In genomic region chr10:93600861-93601773, GRCh38 we compare ENCODE assay signal across 11 cellular contexts. TPM values are rescaled to one million over a fixed set of nuclear protein-coding genes. Genes with fewer than 3 reads are reported as not detected.
DNase-seq lines count a peak whose midpoint lies in the region; ATAC-seq and TF ChIP-seq lines count a peak whose summit lies in the region.
"Had no signal": no experiment of that assay in that cellular context is flagged by ENCODE, and none has a peak within 500 bp of the region (broad histone marks: within the 10 kb centered on the region; RNA-seq: fewer than 3 reads in every experiment).

Gene RBP4 (minus strand): TSS chr10:93601235. CDS start chr10:93601028, 207 bp downstream.

- H3K27me3 ChIP-seq in BJ (ENCODE audit: control insufficient read depth, insufficient read depth, low read length) (peaks cover 14% of the 10 kb centered on the region), Panc1 (ENCODE audit: control insufficient read depth, insufficient read depth, low read length) (peaks cover 32% of the 10 kb centered on the region), neuron (ENCODE audit: insufficient read depth, low read length) (peaks cover 63% of the 10 kb centered on the region)
- no peaks in the 10 kb centered on the region for H3K27me3 ChIP-seq in CD8-positive, alpha-beta T cell (ENCODE audit: insufficient read depth, low read length)

- intact Hi-C loops in Panc1 (cut with micrococcal nuclease; ENCODE audit: unreplicated experiment), result no loop called here
- intact Hi-C loops in CD8-positive, alpha-beta T cell (cut with DNase I, micrococcal nuclease), result no loop called here

- no peaks in the 10 kb centered on the region for H3K9me3 ChIP-seq in Panc1 (ENCODE audit: control insufficient read depth, insufficient read depth, low read depth, low read length)
- H3K9me3 ChIP-seq in neuron (ENCODE audit: low read length), result peaks cover 3% of the 10 kb centered on the region
- no peaks in the 10 kb centered on the region for H3K9me3 ChIP-seq in CD8-positive, alpha-beta T cell (ENCODE audit: low read length)

- no peak within 1 kb of the TSS for H3K4me3 Mint-ChIP-seq in CD8-positive, alpha-beta T cell

- TF ChIP-seq CTCF in BJ (IDR thresholded peaks at IDR 0.05; ENCODE audit: insufficient read depth, low read depth, low read length) (no peak), Panc1 (IDR thresholded peaks at IDR 0.05) (no peak), fibroblast of villous mesenchyme (IDR thresholded peaks at IDR 0.05; ENCODE audit: insufficient read depth, low read depth, low read length) (no peak)
- no peak for TF ChIP-seq CTCF in CD8-positive, alpha-beta T cell (IDR thresholded peaks at IDR 0.05)

- H3K4me1 Mint-ChIP-seq in CD8-positive, alpha-beta T cell (ENCODE audit: low read depth), result no peaks in the 10 kb centered on the region

- POLR2A ChIA-PET in BJ (lab: Charles Lee), result no interaction called here
- POLR2A ChIA-PET in Panc1 (lab: Charles Lee), result no interaction called here
- POLR2A ChIA-PET in HEK293T (lab: Yijun Ruan, JAX), result no interaction called here
- POLR2A ChIA-PET in CD8-positive, alpha-beta T cell (lab: Charles Lee), result no interaction called here

- no TSS peak for BruUV-seq in Panc1 (replicated peaks; lab: Mats Ljungman, UMichigan)

- peak; percentile 83 for ATAC-seq in Panc1
- no peak for ATAC-seq in CD8-positive, alpha-beta T cell

- H3K36me3 ChIP-seq in BJ (ENCODE audit: control insufficient read depth, insufficient read depth, low read length), result no peaks in the 10 kb centered on the region
- no peaks in the 10 kb centered on the region for H3K36me3 ChIP-seq in Panc1 (ENCODE audit: control insufficient read depth, insufficient read depth, low read length)
- H3K36me3 ChIP-seq in neuron (ENCODE audit: insufficient read depth, low read length), result no peaks in the 10 kb centered on the region
- H3K36me3 ChIP-seq in CD8-positive, alpha-beta T cell (ENCODE audit: insufficient read depth, low read length), result no peaks in the 10 kb centered on the region

- H3K27ac ChIP-seq in Panc1 (ENCODE audit: low read length), result no peak within 1 kb of the TSS
- H3K27ac ChIP-seq in CD8-positive, alpha-beta T cell (ENCODE audit: low read depth, low read length), result no peak within 1 kb of the TSS

- no peak within 1 kb of the TSS for H2AFZ ChIP-seq in neuron (ENCODE audit: low read depth, low read length)

- DNase-seq in BJ (ENCODE audit: low read depth) (no peak), Panc1 (ENCODE audit: low read depth, low spot score) (no peak), fibroblast of villous mesenchyme (ENCODE audit: low read depth) (peak; percentile 41), HEK293T (ENCODE audit: extremely low spot score) (no peak), NCI-H1694 (lab: John Stamatoyannopoulos, UW) (no peak), occipital lobe (lab: John Stamatoyannopoulos, UW) (no peak)
- no peak for DNase-seq in CD8-positive, alpha-beta T cell

- CTCF ChIA-PET in BJ (lab: Yijun Ruan, JAX) (no interaction called here), Panc1 (lab: Charles Lee) (interaction anchor here (0.6 kb wide), 1 partner anchor 14 kb away, joined by 3 read pairs; no protein-coding TSS in a partner anchor), HEK293T (lab: Yijun Ruan, JAX) (no interaction called here)
- CTCF ChIA-PET in CD8-positive, alpha-beta T cell (lab: Charles Lee), result no interaction called here

- no peaks in the 10 kb centered on the region for H3K36me3 Mint-ChIP-seq in CD8-positive, alpha-beta T cell
- H3K36me3 Mint-ChIP-seq: IgD-negative memory B cell had no signal

- in situ Hi-C loops in Panc1 (cut with HindIII; ENCODE audit: low pct_unique_long_range_greater_than_20kb, low sequenced_read_pairs), result no loop called here

- H3K4me1 ChIP-seq in Panc1 (ENCODE audit: control insufficient read depth, insufficient read depth, low read length) (no peaks in the 10 kb centered on the region), neuron (ENCODE audit: insufficient read depth, low read length) (peaks cover 3% of the 10 kb centered on the region)
- H3K4me1 ChIP-seq in CD8-positive, alpha-beta T cell (ENCODE audit: insufficient read depth, low read length), result no peaks in the 10 kb centered on the region

- peaks cover 31% of the 10 kb centered on the region for H3K27me3 Mint-ChIP-seq in CD8-positive, alpha-beta T cell (ENCODE audit: low read depth)

- H3K4me3 ChIP-seq in BJ (ENCODE audit: low read depth, low read length) (peak within 1 kb of the TSS; percentile 13; the same call in 1 of the 2 replicates), Panc1 (ENCODE audit: low read depth in 2 of 2, low read length in 2 of 2) (peak within 1 kb of the TSS; percentile 39 to 53), fibroblast of villous mesenchyme (ENCODE audit: low read depth, low read length) (peak within 1 kb of the TSS; percentile 18), neuron (ENCODE audit: low read length) (peak within 1 kb of the TSS; percentile 15)
- H3K4me3 ChIP-seq in CD8-positive, alpha-beta T cell (ENCODE audit: low read depth, low read length), result no peak within 1 kb of the TSS

- H3K27ac Mint-ChIP-seq in CD8-positive, alpha-beta T cell, result no peak within 1 kb of the TSS
- H3K27ac Mint-ChIP-seq: IgD-negative memory B cell had no signal

- H3K9me3 Mint-ChIP-seq in CD8-positive, alpha-beta T cell, result no peaks in the 10 kb centered on the region
- H3K9me3 Mint-ChIP-seq: IgD-negative memory B cell had no signal

TF ChIP-seq in HEK293T, 16 proteins besides CTCF, POLR2A, EP300 and RAD21:
- no peak for TF ChIP-seq L3MBTL2 (conservative IDR thresholded peaks at IDR 0.05)
- TF ChIP-seq FOXK2 (IDR thresholded peaks at IDR 0.05), result no peak
- TF ChIP-seq LEF1 (IDR thresholded peaks at IDR 0.05; ENCODE audit: borderline replicate concordance), result no peak
- TF ChIP-seq ELF4 (IDR thresholded peaks at IDR 0.05), result no peak
- TF ChIP-seq ARNT (IDR thresholded peaks at IDR 0.05), result no peak
- no peak for TF ChIP-seq FOXA1 (IDR thresholded peaks at IDR 0.05)

RNA-seq across cellular contexts. Expression of gene RBP4, which starts in this region (rescaled TPM):
- 0.22 and 0.26 TPM in 2 replicates for polyA plus RNA-seq in BJ (2011; rRNA removed)
- polyA minus RNA-seq in BJ (2011; rRNA and poly(A)+ RNA removed), result 0.31 TPM in 1 of 2 replicates, not detected in the other
- total RNA-seq in Panc1 (2021; ENCODE audit: unreplicated experiment), result 6.9 TPM
- 12.6 TPM for polyA plus RNA-seq in Panc1 (2012; ENCODE audit: insufficient read length)
- total RNA-seq in fibroblast of villous mesenchyme, result not detected in 2 replicates
- total RNA-seq in CD8-positive, alpha-beta T cell, result not detected
- total RNA-seq in occipital lobe, result 1.4 TPM
- total RNA-seq: activated CD8-positive, alpha-beta memory T cell treated with anti-CD3 and anti-CD28 coated beads for 36 hours; pulmonary artery endothelial cell had no signal
- polyA plus RNA-seq: IgD-negative memory B cell had no signal

Comparison
In these comparisons a context has a peak if more than half of its experiments do, and no peak if none do; other contexts are left out.
1. Peak in DNase-seq and H3K4me3 ChIP-seq in fibroblast of villous mesenchyme; RNA of the gene not detected or under 1 TPM.